In genomic region chr15:22846073-22846472, GRCh38 we compare ENCODE assay signal across 18 cellular contexts. TPM values are rescaled to one million over a fixed set of nuclear protein-coding genes. Genes with fewer than 3 reads are reported as not detected.
DNase-seq lines count a peak whose midpoint lies in the region; ATAC-seq and TF ChIP-seq lines count a peak whose summit lies in the region.
"Had no signal": no experiment of that assay in that cellular context is flagged by ENCODE, and none has a peak within 500 bp of the region (broad histone marks: within the 10 kb centered on the region; RNA-seq: fewer than 3 reads in every experiment).

No MANE protein-coding gene starts in this region.

- no peak overlapping the region for H3K4me3 ChIP-seq in HUES48 (ENCODE audit: low read depth, low read length)
- no peak overlapping the region for H3K4me3 ChIP-seq in psoas muscle
- H3K4me3 ChIP-seq in aorta (ENCODE audit: low read length in 2 of 2), result no peak overlapping the region
- no peak overlapping the region for H3K4me3 ChIP-seq in GM23248

- 0 out of 2 replicates have a peak, but pooled peaks cover 13% of the 10 kb centered on the region for H3F3A ChIP-seq in GM23248 (ENCODE audit: insufficient read depth)

- no peak for DNase-seq in activated T-cell treated with anti-CD3 and anti-CD28 coated beads, Interleukin-2, amount 50 U/mL, for 24 hours
- DNase-seq in activated T-cell treated with anti-CD3 and anti-CD28 coated beads, Interleukin-2, amount 50 U/mL, for 4 hours, result no peak
- DNase-seq in glutamatergic neuron (no peak), psoas muscle (no peak), aorta (no peak), GM23248 (no peak)
- DNase-seq: CD4-positive, alpha-beta T cell; DMS79; HFFc6; NCI-H1092; NCI-H187; NCI-H2171; NCI-H446 treated with DMSO at 0.1 percent for 48 hours; NCI-H82; SHP77 had no signal

- H3K27ac Mint-ChIP-seq in activated T-cell treated with anti-CD3 and anti-CD28 coated beads, Interleukin-2, amount 50 U/mL, for 24 hours, result peak overlapping the region; percentile 50
- H3K27ac Mint-ChIP-seq in glutamatergic neuron (ENCODE audit: unreplicated experiment), result peak overlapping the region; percentile 89
- H3K27ac Mint-ChIP-seq: CD4-positive, alpha-beta T cell had no signal

- H2AFZ ChIP-seq in GM23248, result no peak overlapping the region

- H3K36me3 Mint-ChIP-seq in activated T-cell treated with anti-CD3 and anti-CD28 coated beads, Interleukin-2, amount 50 U/mL, for 24 hours (ENCODE audit: low read depth), result peaks cover 97% of the 10 kb centered on the region
- peaks cover 35% of the 10 kb centered on the region for H3K36me3 Mint-ChIP-seq in activated T-cell treated with anti-CD3 and anti-CD28 coated beads, Interleukin-2, amount 50 U/mL, for 4 hours (ENCODE audit: insufficient read depth)
- H3K36me3 Mint-ChIP-seq in glutamatergic neuron (ENCODE audit: unreplicated experiment), result no peaks in the 10 kb centered on the region

- in situ Hi-C loops in GM23248 (cut with MboI), result no loop called here

- intact Hi-C loops in psoas muscle (cut with DNase I) (loop anchor here in 1 of 2 donors (5.0 kb wide), 1 partner anchor 191 kb away; the partner anchor contains the start of gene TUBGCP5), aorta (cut with DNase I) (no loop called here)

- no peaks in the 10 kb centered on the region for H3K27me3 Mint-ChIP-seq in activated T-cell treated with anti-CD3 and anti-CD28 coated beads, Interleukin-2, amount 50 U/mL, for 24 hours
- H3K27me3 Mint-ChIP-seq in activated T-cell treated with anti-CD3 and anti-CD28 coated beads, Interleukin-2, amount 50 U/mL, for 4 hours (ENCODE audit: low read depth), result no peaks in the 10 kb centered on the region
- no peaks in the 10 kb centered on the region for H3K27me3 Mint-ChIP-seq in glutamatergic neuron (ENCODE audit: unreplicated experiment)
- H3K27me3 Mint-ChIP-seq: CD4-positive, alpha-beta T cell had no signal

- H3K4me1 ChIP-seq in HUES48 (ENCODE audit: control insufficient read depth, insufficient read depth, low read length) (peaks cover 16% of the 10 kb centered on the region), psoas muscle (peaks cover 16% of the 10 kb centered on the region), aorta (ENCODE audit: control insufficient read depth in 1 of 2, insufficient read depth in 2 of 2, low read length in 2 of 2) (no peaks in the 10 kb centered on the region), GM23248 (ENCODE audit: insufficient read depth) (peaks cover 9% of the 10 kb centered on the region)

- no peaks in the 10 kb centered on the region for H4K20me1 ChIP-seq in GM23248 (ENCODE audit: insufficient read depth)

- H3K9me3 Mint-ChIP-seq in activated T-cell treated with anti-CD3 and anti-CD28 coated beads, Interleukin-2, amount 50 U/mL, for 24 hours, result no peaks in the 10 kb centered on the region
- H3K9me3 Mint-ChIP-seq in activated T-cell treated with anti-CD3 and anti-CD28 coated beads, Interleukin-2, amount 50 U/mL, for 4 hours, result no peaks in the 10 kb centered on the region
- H3K9me3 Mint-ChIP-seq in glutamatergic neuron (ENCODE audit: unreplicated experiment), result peaks cover 4% of the 10 kb centered on the region
- H3K9me3 Mint-ChIP-seq: CD4-positive, alpha-beta T cell; HFFc6 had no signal

- no peak overlapping the region for H3K4me2 ChIP-seq in GM23248 (ENCODE audit: unreplicated experiment)

- H3K9ac ChIP-seq in HUES48 (ENCODE audit: low read depth, low read length) (no peak overlapping the region), GM23248 (no peak overlapping the region)

- WGBS in psoas muscle, 3 donors, result 91 to 94% (median 93%) methylated on average over 6 of the region's 6 CpGs
- WGBS in aorta, 2 donors, result 92% methylated on average over 6 of the region's 6 CpGs
- WGBS in GM23248 (ENCODE audit: low coverage in 1 of 2, low lambda C conversion rate in 2 of 2, missing lambda C conversion rate in 2 of 2), 2 experiments, result 97% methylated on average over 6 of the region's 6 CpGs

- no peak overlapping the region for H3K4me3 Mint-ChIP-seq in activated T-cell treated with anti-CD3 and anti-CD28 coated beads, Interleukin-2, amount 50 U/mL, for 24 hours
- no peak overlapping the region for H3K4me3 Mint-ChIP-seq in activated T-cell treated with anti-CD3 and anti-CD28 coated beads, Interleukin-2, amount 50 U/mL, for 4 hours
- H3K4me3 Mint-ChIP-seq in glutamatergic neuron (ENCODE audit: unreplicated experiment), result peak overlapping the region; percentile 27
- H3K4me3 Mint-ChIP-seq: CD4-positive, alpha-beta T cell; HFFc6 had no signal

- H3K27me3 ChIP-seq in HUES48 (ENCODE audit: control insufficient read depth, insufficient read depth, low read length), result no peaks in the 10 kb centered on the region
- H3K27me3 ChIP-seq in psoas muscle (ENCODE audit: insufficient read depth in 3 of 3, low read length in 2 of 3), result no peaks in the 10 kb centered on the region
- no peaks in the 10 kb centered on the region for H3K27me3 ChIP-seq in aorta (ENCODE audit: control insufficient read depth in 1 of 2, insufficient read depth in 2 of 2, low read length in 1 of 2)
- H3K27me3 ChIP-seq in GM23248 (replicated peaks; ENCODE audit: insufficient read depth), result no peaks in the 10 kb centered on the region

- H3K4me1 Mint-ChIP-seq in activated T-cell treated with anti-CD3 and anti-CD28 coated beads, Interleukin-2, amount 50 U/mL, for 24 hours (ENCODE audit: low read depth), result peaks cover 67% of the 10 kb centered on the region
- H3K4me1 Mint-ChIP-seq in activated T-cell treated with anti-CD3 and anti-CD28 coated beads, Interleukin-2, amount 50 U/mL, for 4 hours (ENCODE audit: low read depth), result peaks cover 42% of the 10 kb centered on the region
- peaks cover 34% of the 10 kb centered on the region for H3K4me1 Mint-ChIP-seq in glutamatergic neuron (ENCODE audit: low read depth, unreplicated experiment)

- H3K9me2 ChIP-seq in GM23248 (ENCODE audit: insufficient read depth), result no peaks in the 10 kb centered on the region

- ATAC-seq in activated T-cell treated with anti-CD3 and anti-CD28 coated beads, Interleukin-2, amount 50 U/mL, for 4 hours, result no peak
- ATAC-seq in psoas muscle, result no peak
- no peak for ATAC-seq in aorta (ENCODE audit: low FRiP score)
- no peak for ATAC-seq in GM19463 (IDR thresholded peaks at IDR 0.05; ENCODE audit: unreplicated experiment)
- ATAC-seq: Panc1 had no signal

- H3K27ac ChIP-seq in HUES48 (ENCODE audit: low read depth, low read length) (peak overlapping the region; percentile 2), psoas muscle (peak overlapping the region; percentile 64), aorta (ENCODE audit: low read depth in 1 of 2, low read length in 2 of 2) (no peak overlapping the region), GM23248 (no peak overlapping the region)

- peaks cover 55% of the 10 kb centered on the region for H3K36me3 ChIP-seq in HUES48 (ENCODE audit: control insufficient read depth, insufficient read depth, low read length)
- H3K36me3 ChIP-seq in psoas muscle (ENCODE audit: insufficient read depth in 1 of 2, low read depth in 1 of 2), result peaks cover 0 to 66% of the 10 kb centered on the region in 2 donors
- no peaks in the 10 kb centered on the region for H3K36me3 ChIP-seq in aorta (ENCODE audit: control insufficient read depth in 1 of 2, insufficient read depth in 2 of 2, low read length in 1 of 2)
- peaks cover 6% of the 10 kb centered on the region; the same call in 1 of the 2 replicates for H3K36me3 ChIP-seq in GM23248 (ENCODE audit: low read depth)

- TF ChIP-seq CTCF in glutamatergic neuron (IDR thresholded peaks at IDR 0.05; ENCODE audit: partially characterized antibody, unreplicated experiment) (no peak), psoas muscle (IDR thresholded peaks at IDR 0.05) (no peak)

- H3K9me3 ChIP-seq in HUES48 (ENCODE audit: control insufficient read depth, insufficient read depth, low read length) (no peaks in the 10 kb centered on the region), psoas muscle (no peaks in the 10 kb centered on the region), aorta (ENCODE audit: control insufficient read depth, low read length) (no peaks in the 10 kb centered on the region), GM23248 (ENCODE audit: low read depth) (no peaks in the 10 kb centered on the region)

- peaks cover 100% of the 10 kb centered on the region for H3K79me2 ChIP-seq in GM23248 (ENCODE audit: insufficient read depth)

RNA-seq across cellular contexts. Expression of gene NIPA2, which starts 7.6 kb away (rescaled TPM):
- 100 to 1,000 TPM; 111 to 112 (median 111) TPM for total RNA-seq in activated T-cell treated with anti-CD3 and anti-CD28 coated beads, Interleukin-2, amount 50 U/mL, for 4 hours
- total RNA-seq in glutamatergic neuron (ENCODE audit: unreplicated experiment), result 121 TPM
- 10 to 100 TPM; 18.2 to 31.5 (median 27.6) TPM for total RNA-seq in psoas muscle
- polyA plus RNA-seq in psoas muscle, result 10 to 100 TPM; 11.3 to 61.8 (median 46.1) TPM
- total RNA-seq in aorta, result 10 to 100 TPM; 28.3 to 30.1 TPM
- polyA plus RNA-seq in aorta, result 10 to 100 TPM in 1 of 2 donors, 1 to 10 TPM in 1; 5.9 to 11.6 TPM
- 100 and 110 TPM in 2 replicates for total RNA-seq in GM23248 (2014; rRNA removed; shearing (Covaris generic))
- 74.9 and 75.8 TPM in 2 replicates for polyA plus RNA-seq in GM23248 (2016; fragmentation: Nextera tagmentation; extraction: Ambion mirVana)

RNA-seq across cellular contexts. Expression of gene NIPA1, which starts 59.6 kb away (rescaled TPM):
- 10 to 100 TPM; 57.9 to 84.9 (median 69.0) TPM for total RNA-seq in activated T-cell treated with anti-CD3 and anti-CD28 coated beads, Interleukin-2, amount 50 U/mL, for 4 hours
- total RNA-seq in glutamatergic neuron (ENCODE audit: unreplicated experiment), result 41.5 TPM
- 1 to 10 TPM; 3.2 to 5.1 (median 4.5) TPM for total RNA-seq in psoas muscle
- 1 to 10 TPM; 1.4 to 6.3 (median 4.0) TPM for polyA plus RNA-seq in psoas muscle
- total RNA-seq in aorta, result 10 to 100 TPM in 1 of 2 donors, 1 to 10 TPM in 1; 9.8 to 13.8 TPM
- polyA plus RNA-seq in aorta, result 1 to 10 TPM; 3.7 to 4.3 TPM
- total RNA-seq in GM23248 (2014; rRNA removed; shearing (Covaris generic)), result 7.1 and 11.4 TPM in 2 replicates
- 4.9 and 5.0 TPM in 2 replicates for polyA plus RNA-seq in GM23248 (2016; fragmentation: Nextera tagmentation; extraction: Ambion mirVana)

Comparison
In these comparisons a context has a peak if more than half of its experiments do, and no peak if none do; other contexts are left out.
1. H3K27ac ChIP-seq: peak in HUES48 (single experiment) and psoas muscle (single experiment); none in aorta (0 of 2) and GM23248 (single experiment).